In the genomic region with DNA sequence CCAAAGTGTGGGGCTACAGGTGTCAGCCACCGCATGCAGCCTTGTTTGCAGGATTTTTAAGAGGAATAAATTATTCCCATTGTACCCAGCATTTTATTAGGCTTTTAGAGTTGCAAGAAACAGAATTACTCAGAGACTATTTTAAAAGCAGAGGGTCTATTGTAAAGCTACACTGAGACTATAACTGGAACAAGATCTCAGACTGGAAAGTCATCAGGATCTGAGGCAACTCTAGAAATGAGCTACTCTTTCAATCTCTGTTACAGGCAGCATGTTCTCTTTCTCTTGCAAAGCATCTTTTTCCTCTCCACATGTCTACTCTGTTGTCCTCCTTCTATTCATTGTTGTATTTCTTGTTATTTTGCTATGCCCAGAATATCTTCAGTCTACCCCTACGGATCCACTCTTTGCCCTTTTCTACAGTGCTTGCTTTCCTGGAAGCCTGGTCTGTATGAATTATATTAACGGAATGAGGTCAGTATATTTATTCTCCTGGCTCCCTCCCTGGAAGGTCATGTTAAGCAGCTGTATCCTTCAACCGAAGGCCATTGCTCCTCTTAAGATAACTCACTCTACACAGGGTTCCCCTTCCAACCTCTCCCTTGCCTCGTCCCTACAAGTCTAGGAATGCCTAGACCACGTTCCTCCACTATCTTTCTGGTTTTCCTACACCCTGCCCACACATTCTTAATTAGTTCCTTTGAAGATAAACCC, we compare ENCODE assay signal across 2 cellular contexts.
TF ChIP-seq lines count a peak whose summit lies in the region.

No MANE protein-coding gene starts in this region.

TF ChIP-seq in GM23338, 12 proteins besides CTCF, POLR2A, EP300 and RAD21:
- TF ChIP-seq ZNF331 (CRISPR knock-in tag; IDR thresholded peaks at IDR 0.05; ENCODE audit: low read depth): no peak
- TF ChIP-seq POLR2AphosphoS5 (IDR thresholded peaks at IDR 0.05; ENCODE audit: low read depth): no peak
- TF ChIP-seq JUNB (IDR thresholded peaks at IDR 0.05; ENCODE audit: unreplicated experiment): no peak
- TF ChIP-seq, protein P1, sequence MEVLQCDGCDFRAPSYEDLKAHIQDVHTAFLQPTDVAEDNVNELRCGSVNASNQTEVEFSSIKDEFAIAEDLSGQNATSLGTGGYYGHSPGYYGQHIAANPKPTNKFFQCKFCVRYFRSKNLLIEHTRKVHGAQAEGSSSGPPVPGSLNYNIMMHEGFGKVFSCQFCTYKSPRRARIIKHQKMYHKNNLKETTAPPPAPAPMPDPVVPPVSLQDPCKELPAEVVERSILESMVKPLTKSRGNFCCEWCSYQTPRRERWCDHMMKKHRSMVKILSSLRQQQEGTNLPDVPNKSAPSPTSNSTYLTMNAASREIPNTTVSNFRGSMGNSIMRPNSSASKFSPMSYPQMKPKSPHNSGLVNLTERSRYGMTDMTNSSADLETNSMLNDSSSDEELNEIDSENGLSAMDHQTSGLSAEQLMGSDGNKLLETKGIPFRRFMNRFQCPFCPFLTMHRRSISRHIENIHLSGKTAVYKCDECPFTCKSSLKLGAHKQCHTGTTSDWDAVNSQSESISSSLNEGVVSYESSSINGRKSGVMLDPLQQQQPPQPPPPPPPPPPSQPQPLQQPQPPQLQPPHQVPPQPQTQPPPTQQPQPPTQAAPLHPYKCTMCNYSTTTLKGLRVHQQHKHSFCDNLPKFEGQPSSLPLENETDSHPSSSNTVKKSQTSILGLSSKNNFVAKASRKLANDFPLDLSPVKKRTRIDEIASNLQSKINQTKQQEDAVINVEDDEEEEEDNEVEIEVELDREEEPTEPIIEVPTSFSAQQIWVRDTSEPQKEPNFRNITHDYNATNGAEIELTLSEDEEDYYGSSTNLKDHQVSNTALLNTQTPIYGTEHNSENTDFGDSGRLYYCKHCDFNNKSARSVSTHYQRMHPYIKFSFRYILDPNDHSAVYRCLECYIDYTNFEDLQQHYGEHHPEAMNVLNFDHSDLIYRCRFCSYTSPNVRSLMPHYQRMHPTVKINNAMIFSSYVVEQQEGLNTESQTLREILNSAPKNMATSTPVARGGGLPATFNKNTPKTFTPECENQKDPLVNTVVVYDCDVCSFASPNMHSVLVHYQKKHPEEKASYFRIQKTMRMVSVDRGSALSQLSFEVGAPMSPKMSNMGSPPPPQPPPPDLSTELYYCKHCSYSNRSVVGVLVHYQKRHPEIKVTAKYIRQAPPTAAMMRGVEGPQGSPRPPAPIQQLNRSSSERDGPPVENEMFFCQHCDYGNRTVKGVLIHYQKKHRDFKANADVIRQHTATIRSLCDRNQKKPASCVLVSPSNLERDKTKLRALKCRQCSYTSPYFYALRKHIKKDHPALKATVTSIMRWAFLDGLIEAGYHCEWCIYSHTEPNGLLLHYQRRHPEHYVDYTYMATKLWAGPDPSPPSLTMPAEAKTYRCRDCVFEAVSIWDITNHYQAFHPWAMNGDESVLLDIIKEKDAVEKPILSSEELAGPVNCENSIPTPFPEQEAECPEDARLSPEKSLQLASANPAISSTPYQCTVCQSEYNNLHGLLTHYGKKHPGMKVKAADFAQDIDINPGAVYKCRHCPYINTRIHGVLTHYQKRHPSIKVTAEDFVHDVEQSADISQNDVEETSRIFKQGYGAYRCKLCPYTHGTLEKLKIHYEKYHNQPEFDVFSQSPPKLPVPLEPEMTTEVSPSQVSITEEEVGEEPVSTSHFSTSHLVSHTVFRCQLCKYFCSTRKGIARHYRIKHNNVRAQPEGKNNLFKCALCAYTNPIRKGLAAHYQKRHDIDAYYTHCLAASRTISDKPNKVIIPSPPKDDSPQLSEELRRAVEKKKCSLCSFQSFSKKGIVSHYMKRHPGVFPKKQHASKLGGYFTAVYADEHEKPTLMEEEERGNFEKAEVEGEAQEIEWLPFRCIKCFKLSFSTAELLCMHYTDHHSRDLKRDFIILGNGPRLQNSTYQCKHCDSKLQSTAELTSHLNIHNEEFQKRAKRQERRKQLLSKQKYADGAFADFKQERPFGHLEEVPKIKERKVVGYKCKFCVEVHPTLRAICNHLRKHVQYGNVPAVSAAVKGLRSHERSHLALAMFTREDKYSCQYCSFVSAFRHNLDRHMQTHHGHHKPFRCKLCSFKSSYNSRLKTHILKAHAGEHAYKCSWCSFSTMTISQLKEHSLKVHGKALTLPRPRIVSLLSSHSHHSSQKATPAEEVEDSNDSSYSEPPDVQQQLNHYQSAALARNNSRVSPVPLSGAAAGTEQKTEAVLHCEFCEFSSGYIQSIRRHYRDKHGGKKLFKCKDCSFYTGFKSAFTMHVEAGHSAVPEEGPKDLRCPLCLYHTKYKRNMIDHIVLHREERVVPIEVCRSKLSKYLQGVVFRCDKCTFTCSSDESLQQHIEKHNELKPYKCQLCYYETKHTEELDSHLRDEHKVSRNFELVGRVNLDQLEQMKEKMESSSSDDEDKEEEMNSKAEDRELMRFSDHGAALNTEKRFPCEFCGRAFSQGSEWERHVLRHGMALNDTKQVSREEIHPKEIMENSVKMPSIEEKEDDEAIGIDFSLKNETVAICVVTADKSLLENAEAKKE (CRISPR knock-in tag; IDR thresholded peaks at IDR 0.05): no peak
- TF ChIP-seq ZNF114 (CRISPR knock-in tag; IDR thresholded peaks at IDR 0.05): no peak
- no peak for TF ChIP-seq CREB1 (CRISPR knock-in tag; IDR thresholded peaks at IDR 0.05; ENCODE audit: low read depth)

TF ChIP-seq in K562, 482 proteins besides CTCF, POLR2A, EP300 and RAD21:
- TF ChIP-seq SMAD4 (CRISPR knock-in tag; conservative IDR thresholded peaks at IDR 0.05) (no peak), TAL1 (IDR thresholded peaks at IDR 0.05) (no peak), HMG20B (CRISPR knock-in tag; IDR thresholded peaks at IDR 0.05) (no peak), POLR2AphosphoS5 (IDR thresholded peaks at IDR 0.05; ENCODE audit: control insufficient read depth, insufficient read depth, low read depth, low read length) (no peak), NCOR1 (IDR thresholded peaks at IDR 0.05) (no peak)
- TF ChIP-seq, protein P2, sequence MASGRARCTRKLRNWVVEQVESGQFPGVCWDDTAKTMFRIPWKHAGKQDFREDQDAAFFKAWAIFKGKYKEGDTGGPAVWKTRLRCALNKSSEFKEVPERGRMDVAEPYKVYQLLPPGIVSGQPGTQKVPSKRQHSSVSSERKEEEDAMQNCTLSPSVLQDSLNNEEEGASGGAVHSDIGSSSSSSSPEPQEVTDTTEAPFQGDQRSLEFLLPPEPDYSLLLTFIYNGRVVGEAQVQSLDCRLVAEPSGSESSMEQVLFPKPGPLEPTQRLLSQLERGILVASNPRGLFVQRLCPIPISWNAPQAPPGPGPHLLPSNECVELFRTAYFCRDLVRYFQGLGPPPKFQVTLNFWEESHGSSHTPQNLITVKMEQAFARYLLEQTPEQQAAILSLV (tag; IDR thresholded peaks at IDR 0.05): no peak
- TF ChIP-seq, protein P3, sequence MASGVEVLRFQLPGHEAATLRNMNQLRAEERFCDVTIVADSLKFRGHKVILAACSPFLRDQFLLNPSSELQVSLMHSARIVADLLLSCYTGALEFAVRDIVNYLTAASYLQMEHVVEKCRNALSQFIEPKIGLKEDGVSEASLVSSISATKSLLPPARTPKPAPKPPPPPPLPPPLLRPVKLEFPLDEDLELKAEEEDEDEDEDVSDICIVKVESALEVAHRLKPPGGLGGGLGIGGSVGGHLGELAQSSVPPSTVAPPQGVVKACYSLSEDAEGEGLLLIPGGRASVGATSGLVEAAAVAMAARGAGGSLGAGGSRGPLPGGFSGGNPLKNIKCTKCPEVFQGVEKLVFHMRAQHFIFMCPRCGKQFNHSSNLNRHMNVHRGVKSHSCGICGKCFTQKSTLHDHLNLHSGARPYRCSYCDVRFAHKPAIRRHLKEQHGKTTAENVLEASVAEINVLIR (CRISPR knock-in tag; IDR thresholded peaks at IDR 0.05): no peak
